Comparison of ENCODE assay signal across 8 cellular contexts in the genomic region with DNA sequence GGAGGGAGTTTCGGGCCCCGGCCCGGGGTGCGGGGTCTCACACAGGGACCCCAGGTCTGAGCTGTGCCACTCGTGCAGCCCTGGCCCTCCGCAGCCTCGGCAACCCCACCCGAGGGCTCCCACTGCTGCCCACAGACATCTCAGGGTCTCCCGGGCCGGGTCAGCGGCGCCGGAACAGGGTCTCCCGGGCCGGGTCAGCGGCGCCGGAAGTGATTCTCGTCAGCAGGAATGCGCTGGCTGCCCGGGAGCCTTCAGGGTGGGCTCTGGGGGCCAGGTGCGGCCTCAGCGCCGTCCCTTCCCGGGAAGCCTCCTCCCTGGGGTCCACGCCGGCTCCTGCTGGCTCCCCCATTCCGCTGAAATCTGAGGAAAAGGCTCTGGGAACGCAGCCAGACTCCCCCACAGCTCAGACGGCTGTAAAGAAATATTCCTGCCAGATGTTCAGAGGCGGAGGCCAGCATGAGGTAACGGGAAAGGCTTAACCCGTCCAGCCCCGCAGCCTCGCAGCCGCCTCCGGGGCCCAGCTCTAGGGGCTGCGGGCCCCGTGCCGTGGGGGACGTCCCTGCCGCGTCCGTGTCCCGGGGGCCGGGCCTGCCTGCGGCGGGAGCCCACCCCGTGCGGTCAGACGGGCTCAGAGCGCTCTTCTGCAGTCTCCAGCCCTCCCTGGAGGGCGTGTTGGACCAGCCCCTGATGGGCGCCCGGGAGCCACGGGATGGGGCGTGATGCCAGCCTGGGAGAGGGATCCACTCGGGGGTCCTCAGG. TPM values are rescaled to one million over a fixed set of nuclear protein-coding genes. Genes with fewer than 3 reads are reported as not detected.
DNase-seq lines count a peak whose midpoint lies in the region; ATAC-seq and FAIRE-seq lines count a peak whose summit lies in the region.

No MANE protein-coding gene starts in this region.

- H3K4me1 Mint-ChIP-seq in naive B cell (peaks cover 7 to 13% (median 7%) of the 10 kb centered on the region in 3 donors), immature natural killer cell (peaks cover 21 to 26% of the 10 kb centered on the region in 2 donors)
- H3K4me1 Mint-ChIP-seq in activated CD4-positive, alpha-beta memory T cell treated with anti-CD3 and anti-CD28 coated beads, Interleukin-2, amount 10 ng/mL, durations not matched to agents 7 days and 5 days: peaks cover 10% of the 10 kb centered on the region

- POLR2A ChIA-PET in activated CD4-positive, alpha-beta memory T cell treated with anti-CD3 and anti-CD28 coated beads, Interleukin-2, amount 10 ng/mL, durations not matched to agents 7 days and 5 days (lab: Charles Lee): interaction anchor here (0.8 kb wide), 1 partner anchor 171 kb away, joined by 3 read pairs; no protein-coding TSS in a partner anchor

- DNase-seq in EH (ENCODE audit: low read depth) (peak; percentile 79), NCI-H2227 (lab: John Stamatoyannopoulos, UW; ENCODE audit: unreplicated experiment) (peak; percentile 62), naive B cell (no peak), DMS153 (lab: John Stamatoyannopoulos, UW) (no peak), immature natural killer cell (no peak)
- DNase-seq in activated CD4-positive, alpha-beta memory T cell treated with anti-CD3 and anti-CD28 coated beads, Interleukin-2, amount 10 ng/mL, durations not matched to agents 7 days and 5 days: no peak

- no peak overlapping the region for H3K27ac Mint-ChIP-seq in naive B cell
- no peak overlapping the region for H3K27ac Mint-ChIP-seq in activated CD4-positive, alpha-beta memory T cell treated with anti-CD3 and anti-CD28 coated beads, Interleukin-2, amount 10 ng/mL, durations not matched to agents 7 days and 5 days
- peak overlapping the region in 1 of 6 donors; percentile 79 for H3K27ac Mint-ChIP-seq in immature natural killer cell

- H3K36me3 Mint-ChIP-seq in naive B cell: no peaks in the 10 kb centered on the region
- no peaks in the 10 kb centered on the region for H3K36me3 Mint-ChIP-seq in activated CD4-positive, alpha-beta memory T cell treated with anti-CD3 and anti-CD28 coated beads, Interleukin-2, amount 10 ng/mL, durations not matched to agents 7 days and 5 days (ENCODE audit: low read depth)
- H3K36me3 Mint-ChIP-seq in immature natural killer cell: no peaks in the 10 kb centered on the region

- FAIRE-seq in endometrium (lab: Jason Lieb, UNC): peak; percentile 73

- H3K4me3 Mint-ChIP-seq in naive B cell (peak overlapping the region in 6 of 8 donors; percentile 58 to 91 (median 87)), immature natural killer cell (peak overlapping the region in 2 of 5 donors; percentile 58 to 94)
- H3K4me3 Mint-ChIP-seq in activated CD4-positive, alpha-beta memory T cell treated with anti-CD3 and anti-CD28 coated beads, Interleukin-2, amount 10 ng/mL, durations not matched to agents 7 days and 5 days: no peak overlapping the region

- H3K27me3 Mint-ChIP-seq in naive B cell (peaks cover 25 to 68% (median 49%) of the 10 kb centered on the region in 3 donors), immature natural killer cell (ENCODE audit: low read depth in 3 of 3) (peaks cover 15 to 19% (median 17%) of the 10 kb centered on the region in 3 donors)
- peaks cover 27% of the 10 kb centered on the region for H3K27me3 Mint-ChIP-seq in activated CD4-positive, alpha-beta memory T cell treated with anti-CD3 and anti-CD28 coated beads, Interleukin-2, amount 10 ng/mL, durations not matched to agents 7 days and 5 days

- ATAC-seq in naive B cell (ENCODE audit: low read depth in 2 of 2) (peak in 1 of 2 donors; percentile 8), GM18502 (IDR thresholded peaks at IDR 0.05; ENCODE audit: poor library complexity, unreplicated experiment) (no peak)

- H3K9me3 Mint-ChIP-seq in naive B cell (peaks cover 0 to 1% (median 0%) of the 10 kb centered on the region in 7 donors), immature natural killer cell (no peaks in the 10 kb centered on the region)
- no peaks in the 10 kb centered on the region for H3K9me3 Mint-ChIP-seq in activated CD4-positive, alpha-beta memory T cell treated with anti-CD3 and anti-CD28 coated beads, Interleukin-2, amount 10 ng/mL, durations not matched to agents 7 days and 5 days

- CTCF ChIA-PET in activated CD4-positive, alpha-beta memory T cell treated with anti-CD3 and anti-CD28 coated beads, Interleukin-2, amount 10 ng/mL, durations not matched to agents 7 days and 5 days (lab: Charles Lee): interaction anchor here (0.8 to 1.6 kb wide), 5 partner anchors 170 to 313 kb away, joined by 3 to 7 read pairs (median 4); partner anchors contain the start of gene YBEY

RNA-seq across cellular contexts. Expression of gene COL6A1, which starts 8.7 kb away (rescaled TPM):
- polyA plus RNA-seq in naive B cell (ENCODE audit: low read depth in 6 of 6) (not detected), immature natural killer cell (under 1 TPM in 2 of 3 donors, not detected in 1; 0.17 to 0.18 TPM)
- under 1 TPM; 0.08 to 0.33 TPM for total RNA-seq in activated CD4-positive, alpha-beta memory T cell treated with anti-CD3 and anti-CD28 coated beads, Interleukin-2, amount 10 ng/mL, durations not matched to agents 7 days and 5 days

Comparison
In these comparisons a context has a peak if more than half of its experiments do, and no peak if none do; other contexts are left out.
1. DNase-seq: peak in EH (single experiment) and NCI-H2227 (single experiment); none in naive B cell (single experiment), DMS153 (single experiment), activated CD4-positive, alpha-beta memory T cell treated with anti-CD3 and anti-CD28 coated beads, Interleukin-2, amount 10 ng/mL, durations not matched to agents 7 days and 5 days (single experiment) and immature natural killer cell (0 of 3).